ENCODE assay signal across 8 cellular contexts in genomic region chr18:59140287-59140885, GRCh38. TPM values are rescaled to one million over a fixed set of nuclear protein-coding genes. Genes with fewer than 3 reads are reported as not detected.
A peak's percentile ranks its signal among the peaks of the same experiment; 100 is the strongest.
DNase-seq lines count a peak whose midpoint lies in the region; ATAC-seq and TF ChIP-seq lines count a peak whose summit lies in the region.

No MANE protein-coding gene starts in this region.

- ATAC-seq in HG03135 (IDR thresholded peaks at IDR 0.05; ENCODE audit: unreplicated experiment) (peak; percentile 4), mucosa of descending colon (peak; percentile 29)

- TF ChIP-seq POLR2A in vagina (IDR thresholded peaks at IDR 0.05): no peak

- 5 to 6% methylated on average over 16 of the region's 16 CpGs for WGBS in esophagus, 2 donors

- intact Hi-C loops in mucosa of descending colon (cut with DNase I, micrococcal nuclease): no loop called here
- intact Hi-C loops in vagina (cut with DNase I): no loop called here

- H3K27me3 ChIP-seq in esophagus (ENCODE audit: control insufficient read depth in 1 of 2, insufficient read depth in 2 of 2, low read length in 2 of 2) (no peaks in the 10 kb centered on the region), vagina (no peaks in the 10 kb centered on the region)

- DNase-seq in NCI-H345 (lab: John Stamatoyannopoulos, UW) (peak; percentile 36), NCI-H345 treated with DMSO at 0.1 percent for 48 hours (lab: John Stamatoyannopoulos, UW; ENCODE audit: unreplicated experiment) (no peak), SK-N-MC (ENCODE audit: low read depth, low spot score) (no peak), mucosa of descending colon (peak in 1 of 3 donors; percentile 27), vagina (ENCODE audit: extremely low spot score in 2 of 2) (no peak), GOT3 (lab: John Stamatoyannopoulos, UW) (no peak)

- H3K27ac ChIP-seq in SK-N-MC: no peak overlapping the region
- H3K27ac ChIP-seq in esophagus (ENCODE audit: low read depth in 2 of 2, low read length in 1 of 2): peak overlapping the region in 1 of 2 donors; percentile 66
- H3K27ac ChIP-seq in vagina: no peak overlapping the region

- H3K4me1 ChIP-seq in esophagus (ENCODE audit: control insufficient read depth in 2 of 2, insufficient read depth in 2 of 2, low read length in 1 of 2): peaks cover 0 to 5% of the 10 kb centered on the region in 2 donors
- H3K4me1 ChIP-seq in mucosa of descending colon (ENCODE audit: low read depth): peaks cover 10% of the 10 kb centered on the region
- peaks cover 5% of the 10 kb centered on the region for H3K4me1 ChIP-seq in vagina

- TF ChIP-seq CTCF in mucosa of descending colon (IDR thresholded peaks at IDR 0.05): no peak
- TF ChIP-seq CTCF in vagina (IDR thresholded peaks at IDR 0.05): no peak

- H3K36me3 ChIP-seq in SK-N-MC (ENCODE audit: insufficient read depth, low read length) (no peaks in the 10 kb centered on the region), esophagus (ENCODE audit: control insufficient read depth in 2 of 2, insufficient read depth in 2 of 2, low read length in 1 of 2) (no peaks in the 10 kb centered on the region), mucosa of descending colon (ENCODE audit: low read depth) (no peaks in the 10 kb centered on the region), vagina (no peaks in the 10 kb centered on the region)

- peak overlapping the region; percentile 69 for H3K9ac ChIP-seq in SK-N-MC (ENCODE audit: insufficient read length)

- H3K9me3 ChIP-seq in SK-N-MC (ENCODE audit: low read depth, low read length) (no peaks in the 10 kb centered on the region), esophagus (ENCODE audit: control insufficient read depth in 2 of 2, insufficient read depth in 1 of 2, low read depth in 1 of 2, low read length in 1 of 2) (no peaks in the 10 kb centered on the region), mucosa of descending colon (no peaks in the 10 kb centered on the region), vagina (no peaks in the 10 kb centered on the region)

- H3K4me3 ChIP-seq in SK-N-MC: peak overlapping the region; percentile 83
- peak overlapping the region; percentile 74 to 90 for H3K4me3 ChIP-seq in esophagus (ENCODE audit: low read depth in 1 of 2, low read length in 2 of 2)
- H3K4me3 ChIP-seq in mucosa of descending colon: peak overlapping the region; percentile 38
- peak overlapping the region; percentile 57 to 67 for H3K4me3 ChIP-seq in vagina

RNA-seq across cellular contexts. Expression of gene SEC11C, which starts 0.7 kb away (rescaled TPM):
- polyA plus RNA-seq in esophagus: 10 to 100 TPM; 24.0 to 48.4 TPM
- total RNA-seq in mucosa of descending colon (10 to 100 TPM; 41.5 to 68.9 (median 52.7) TPM), vagina (9.1 TPM)
